In genomic region chr1:235513495-235514366, GRCh38 we compare ENCODE assay signal across 2 cellular contexts.
A peak's percentile ranks its signal among the peaks of the same experiment; 100 is the strongest.
TF ChIP-seq lines count a peak whose summit lies in the region.

No MANE protein-coding gene starts in this region.

TF ChIP-seq in SK-N-SH, 30 proteins besides CTCF, POLR2A, EP300 and RAD21 (continued from another document):
- TF ChIP-seq RFX5 (IDR thresholded peaks at IDR 0.05; ENCODE audit: low read length) (no peak), FOXJ3 (CRISPR knock-in tag; IDR thresholded peaks at IDR 0.05) (no peak), FOXM1 (IDR thresholded peaks at IDR 0.05; ENCODE audit: low read depth) (no peak), RCOR1 (IDR thresholded peaks at IDR 0.05; ENCODE audit: low read length) (peak; percentile 44; the same call in 1 of the 2 replicates), TCF12 (IDR thresholded peaks at IDR 0.05) (no peak), NRF1 (IDR thresholded peaks at IDR 0.05; ENCODE audit: low read depth, low read length) (no peak), SMC3 (IDR thresholded peaks at IDR 0.05; ENCODE audit: low read depth, low read length) (peak; percentile 86), USF1 (IDR thresholded peaks at IDR 0.05; ENCODE audit: borderline replicate concordance, low read depth) (no peak), NFIC (IDR thresholded peaks at IDR 0.05; ENCODE audit: borderline replicate concordance) (no peak), CHD2 (IDR thresholded peaks at IDR 0.05; ENCODE audit: low read length, partially characterized antibody) (peak; percentile 42), GATA2 (CRISPR knock-in tag; IDR thresholded peaks at IDR 0.05) (no peak)

TF ChIP-seq in H1, 55 proteins besides CTCF, POLR2A, EP300 and RAD21 (continued from another document):
- TF ChIP-seq NANOG (IDR thresholded peaks at IDR 0.05; ENCODE audit: insufficient read depth, low read depth, low read length, poor library complexity, severe bottlenecking): no peak
- TF ChIP-seq PHF8 (conservative IDR thresholded peaks at IDR 0.05; ENCODE audit: low read depth, low read length): no peak
- TF ChIP-seq BRCA1 (IDR thresholded peaks at IDR 0.05; ENCODE audit: low read depth, low read length): no peak
- TF ChIP-seq USF2 (IDR thresholded peaks at IDR 0.05; ENCODE audit: low read length): no peak
- TF ChIP-seq CHD1 (IDR thresholded peaks at IDR 0.05; ENCODE audit: low read depth, low read length): no peak
- no peak for TF ChIP-seq ATF2 (IDR thresholded peaks at IDR 0.05; ENCODE audit: low read length)
- TF ChIP-seq KDM4A (IDR thresholded peaks at IDR 0.05; ENCODE audit: low read depth, low read length, severe bottlenecking): no peak
- TF ChIP-seq E2F6 (IDR thresholded peaks at IDR 0.05): no peak
- TF ChIP-seq KDM5A (IDR thresholded peaks at IDR 0.05; ENCODE audit: low read length): no peak
